8 cellular contexts compared by ENCODE assay signal in genomic region chr17:82019905-82020873, GRCh38. TPM values are rescaled to one million over a fixed set of nuclear protein-coding genes. Genes with fewer than 3 reads are reported as not detected.
DNase-seq lines count a peak whose midpoint lies in the region; TF ChIP-seq lines count a peak whose summit lies in the region.

No MANE protein-coding gene starts in this region.

- no peak overlapping the region for H3K4me2 ChIP-seq in neuronal stem cell (ENCODE audit: insufficient read depth, low read length, poor library complexity, severe bottlenecking)

- CTCF ChIA-PET in activated CD4-positive, alpha-beta memory T cell treated with anti-CD3 and anti-CD28 coated beads, Interleukin-2, amount 10 ng/mL, durations not matched to agents 7 days and 5 days (lab: Charles Lee) = interaction anchor here (0.5 to 4.3 kb wide), 22 partner anchors 10 to 385 kb away, joined by 3 to 73 read pairs (median 3); partner anchors contain the start of genes ARL16, ASPSCR1, DCXR and HGS

- peaks cover 7% of the 10 kb centered on the region for H3K36me3 Mint-ChIP-seq in activated CD4-positive, alpha-beta memory T cell treated with anti-CD3 and anti-CD28 coated beads, Interleukin-2, amount 10 ng/mL, durations not matched to agents 7 days and 5 days (ENCODE audit: low read depth)
- H3K36me3 Mint-ChIP-seq in endodermal cell (ENCODE audit: low read depth) = peaks cover 8% of the 10 kb centered on the region

- H3K9ac ChIP-seq in endodermal cell (ENCODE audit: extremely low read depth, low read length, poor library complexity, severe bottlenecking) (no peak overlapping the region), neuronal stem cell (ENCODE audit: low read depth, low read length, poor library complexity) (peak overlapping the region; percentile 77)

- H3K27me3 ChIP-seq in endodermal cell (ENCODE audit: control insufficient read depth, insufficient read depth, low read length, poor library complexity, severe bottlenecking) (no peaks in the 10 kb centered on the region), neuronal stem cell (ENCODE audit: control insufficient read depth in 3 of 3, insufficient read depth in 3 of 3, low read depth in 1 of 3, low read length in 3 of 3) (no peaks in the 10 kb centered on the region)

- H3K9me3 ChIP-seq in endodermal cell (ENCODE audit: control insufficient read depth, low read length) = no peaks in the 10 kb centered on the region
- no peaks in the 10 kb centered on the region for H3K9me3 ChIP-seq in neuronal stem cell (replicated peaks in 1 of 2; ENCODE audit: control insufficient read depth in 2 of 2, insufficient read depth in 1 of 2, low read depth in 1 of 2, low read length in 2 of 2)

- WGBS in endodermal cell (ENCODE audit: insufficient coverage in 1 of 2, insufficient read length in 1 of 2), 2 experiments = 71% methylated on average over 13 to 33 of the region's 33 CpGs
- no CpG with 5 or more reads among the region's 33 CpGs for WGBS in neuronal stem cell (ENCODE audit: extremely low coverage in 2 of 2, insufficient read length in 2 of 2, insufficient replicate concordance in 1 of 2), 2 donors

- H3K4me1 ChIP-seq in endodermal cell (ENCODE audit: control insufficient read depth, insufficient read depth, low read length) (peaks cover 4% of the 10 kb centered on the region), neuronal stem cell (ENCODE audit: control insufficient read depth in 2 of 2, insufficient read depth in 1 of 2, low read depth in 1 of 2, low read length in 2 of 2) (peaks cover 9 to 19% of the 10 kb centered on the region in 2 donors)

- TF ChIP-seq CTCF in endodermal cell (conservative IDR thresholded peaks at IDR 0.05) = peak; percentile 93

- H3K4ac ChIP-seq in neuronal stem cell (ENCODE audit: low read length) = no peak overlapping the region

- H3K79me1 ChIP-seq in neuronal stem cell (ENCODE audit: low read depth, low read length) = peaks cover 27% of the 10 kb centered on the region

- no peak overlapping the region for H2BK120ac ChIP-seq in neuronal stem cell (ENCODE audit: low read depth, low read length)

- H3K4me3 Mint-ChIP-seq in activated CD4-positive, alpha-beta memory T cell treated with anti-CD3 and anti-CD28 coated beads, Interleukin-2, amount 10 ng/mL, durations not matched to agents 7 days and 5 days = no peak overlapping the region
- no peak overlapping the region for H3K4me3 Mint-ChIP-seq in endodermal cell

- H3K4me3 ChIP-seq in endodermal cell (ENCODE audit: low read length) = no peak overlapping the region
- H3K4me3 ChIP-seq in neuronal stem cell (ENCODE audit: low read length in 2 of 2) = peak overlapping the region in 1 of 2 donors; percentile 9

- H3K27ac Mint-ChIP-seq in activated CD4-positive, alpha-beta memory T cell treated with anti-CD3 and anti-CD28 coated beads, Interleukin-2, amount 10 ng/mL, durations not matched to agents 7 days and 5 days = no peak overlapping the region
- no peak overlapping the region for H3K27ac Mint-ChIP-seq in endodermal cell

- H2AK5ac ChIP-seq in neuronal stem cell (ENCODE audit: low read depth, low read length) = peak overlapping the region; percentile 88

- peak overlapping the region; percentile 9 for H2BK15ac ChIP-seq in neuronal stem cell (ENCODE audit: low read length)

- H4K8ac ChIP-seq in neuronal stem cell (ENCODE audit: low read depth, low read length) = no peak overlapping the region

- no peaks in the 10 kb centered on the region for H3K9me3 Mint-ChIP-seq in activated CD4-positive, alpha-beta memory T cell treated with anti-CD3 and anti-CD28 coated beads, Interleukin-2, amount 10 ng/mL, durations not matched to agents 7 days and 5 days
- no peaks in the 10 kb centered on the region for H3K9me3 Mint-ChIP-seq in endodermal cell

- peak overlapping the region; percentile 84 for H2BK5ac ChIP-seq in neuronal stem cell (ENCODE audit: low read length)

- H2BK12ac ChIP-seq in neuronal stem cell (ENCODE audit: low read length) = no peak overlapping the region

- no peak overlapping the region for H3K14ac ChIP-seq in neuronal stem cell (ENCODE audit: low read length)

- H3K36me3 ChIP-seq in endodermal cell (ENCODE audit: control insufficient read depth, insufficient read depth, low read length) (peaks cover 7% of the 10 kb centered on the region), neuronal stem cell (replicated peaks in 1 of 2; ENCODE audit: control insufficient read depth in 2 of 2, insufficient read depth in 2 of 2, low read length in 2 of 2) (peaks cover 5 to 30% of the 10 kb centered on the region in 2 donors)

- DNase-seq in DMS153 treated with DMSO at 0.1 percent for 48 hours (lab: John Stamatoyannopoulos, UW; ENCODE audit: unreplicated experiment) = peak; percentile 15
- no peak for DNase-seq in DMS153 (lab: John Stamatoyannopoulos, UW)
- DNase-seq in NCI-H526 treated with DMSO at 0.1 percent for 48 hours (lab: John Stamatoyannopoulos, UW) = peak; percentile 29
- peak; percentile 73 for DNase-seq in activated CD4-positive, alpha-beta memory T cell treated with anti-CD3 and anti-CD28 coated beads, Interleukin-2, amount 10 ng/mL, durations not matched to agents 7 days and 5 days
- DNase-seq in endodermal cell = peak; percentile 97
- peak; percentile 56 for DNase-seq in neuronal stem cell (ENCODE audit: low spot score)
- DNase-seq in hippocampal formation (lab: John Stamatoyannopoulos, UW) = no peak
- no peak for DNase-seq in H4 (ENCODE audit: low spot score)

- H3K18ac ChIP-seq in neuronal stem cell (ENCODE audit: low read length) = peak overlapping the region; percentile 44

- POLR2A ChIA-PET in activated CD4-positive, alpha-beta memory T cell treated with anti-CD3 and anti-CD28 coated beads, Interleukin-2, amount 10 ng/mL, durations not matched to agents 7 days and 5 days (lab: Charles Lee) = interaction anchor here (0.6 to 5.1 kb wide), 6 partner anchors 10 to 317 kb away, joined by 3 to 41 read pairs (median 10); partner anchors contain the start of genes DCXR, MRPL12, NOTUM and RAC3

- no peak overlapping the region for H3K27ac ChIP-seq in endodermal cell (ENCODE audit: low read depth, low read length)
- peak overlapping the region; percentile 22 for H3K27ac ChIP-seq in neuronal stem cell (replicated peaks; ENCODE audit: low read length)

- H3K27me3 Mint-ChIP-seq in activated CD4-positive, alpha-beta memory T cell treated with anti-CD3 and anti-CD28 coated beads, Interleukin-2, amount 10 ng/mL, durations not matched to agents 7 days and 5 days = no peaks in the 10 kb centered on the region
- no peaks in the 10 kb centered on the region for H3K27me3 Mint-ChIP-seq in endodermal cell (ENCODE audit: insufficient read depth)

- H2AFZ ChIP-seq in neuronal stem cell (ENCODE audit: low read length) = no peak overlapping the region

- no peak overlapping the region for H4K91ac ChIP-seq in neuronal stem cell (ENCODE audit: low read depth, low read length, poor library complexity)

- H3K4me1 Mint-ChIP-seq in activated CD4-positive, alpha-beta memory T cell treated with anti-CD3 and anti-CD28 coated beads, Interleukin-2, amount 10 ng/mL, durations not matched to agents 7 days and 5 days = peaks cover 28% of the 10 kb centered on the region
- H3K4me1 Mint-ChIP-seq in endodermal cell = peaks cover 10% of the 10 kb centered on the region

- H3K23ac ChIP-seq in neuronal stem cell (ENCODE audit: low read depth, low read length, poor library complexity) = no peak overlapping the region

RNA-seq across cellular contexts. Expression of gene CENPX, which starts 2.5 kb away (rescaled TPM):
- total RNA-seq in activated CD4-positive, alpha-beta memory T cell treated with anti-CD3 and anti-CD28 coated beads, Interleukin-2, amount 10 ng/mL, durations not matched to agents 7 days and 5 days = 10 to 100 TPM; 52.7 to 54.7 TPM
- total RNA-seq in endodermal cell = 10 to 100 TPM; 80.0 to 85.0 TPM
- polyA plus RNA-seq in endodermal cell (2013, experiment 1 of 2) = 62.5 TPM
- polyA plus RNA-seq in endodermal cell (2013, experiment 2 of 2) = 61.5 TPM
- 45.1 TPM for polyA plus RNA-seq in neuronal stem cell (2013, experiment 1 of 2)
- polyA plus RNA-seq in neuronal stem cell (2013, experiment 2 of 2) = 45.1 TPM
- total RNA-seq in H4 (2014; rRNA removed; shearing (Covaris generic)) = 86.2 and 88.7 TPM in 2 replicates

RNA-seq across cellular contexts. Expression of gene LRRC45, which starts 2.9 kb away (rescaled TPM):
- 10 to 100 TPM; 34.8 to 35.5 TPM for total RNA-seq in activated CD4-positive, alpha-beta memory T cell treated with anti-CD3 and anti-CD28 coated beads, Interleukin-2, amount 10 ng/mL, durations not matched to agents 7 days and 5 days
- total RNA-seq in endodermal cell = 10 to 100 TPM; 35.1 to 38.9 TPM
- 22.3 TPM for polyA plus RNA-seq in endodermal cell (2013, experiment 1 of 2)
- 20.1 TPM for polyA plus RNA-seq in endodermal cell (2013, experiment 2 of 2)
- polyA plus RNA-seq in neuronal stem cell (2013, experiment 1 of 2) = 13.2 TPM
- 12.5 TPM for polyA plus RNA-seq in neuronal stem cell (2013, experiment 2 of 2)
- 7.3 and 11.3 TPM in 2 replicates for total RNA-seq in H4 (2014; rRNA removed; shearing (Covaris generic))

RNA-seq across cellular contexts. Expression of gene RAC3, which starts 11.3 kb away (rescaled TPM):
- 1 to 10 TPM; 7.9 to 8.1 TPM for total RNA-seq in activated CD4-positive, alpha-beta memory T cell treated with anti-CD3 and anti-CD28 coated beads, Interleukin-2, amount 10 ng/mL, durations not matched to agents 7 days and 5 days
- total RNA-seq in endodermal cell = 10 to 100 TPM; 45.7 to 53.9 TPM
- polyA plus RNA-seq in endodermal cell (2013, experiment 1 of 2) = 58.8 TPM
- 53.5 TPM for polyA plus RNA-seq in endodermal cell (2013, experiment 2 of 2)
- polyA plus RNA-seq in neuronal stem cell (2013, experiment 1 of 2) = 61.3 TPM
- 55.7 TPM for polyA plus RNA-seq in neuronal stem cell (2013, experiment 2 of 2)
- total RNA-seq in H4 (2014; rRNA removed; shearing (Covaris generic)) = 15.1 and 21.6 TPM in 2 replicates

RNA-seq across cellular contexts. Expression of gene DCXR, which starts 17.3 kb away (rescaled TPM):
- total RNA-seq in activated CD4-positive, alpha-beta memory T cell treated with anti-CD3 and anti-CD28 coated beads, Interleukin-2, amount 10 ng/mL, durations not matched to agents 7 days and 5 days = 10 to 100 TPM; 93.9 to 95.2 TPM
- 10 to 100 TPM; 73.8 to 83.6 TPM for total RNA-seq in endodermal cell
- polyA plus RNA-seq in endodermal cell (2013, experiment 1 of 2) = 84.8 TPM
- 72.9 TPM for polyA plus RNA-seq in endodermal cell (2013, experiment 2 of 2)
- 72.9 TPM for polyA plus RNA-seq in neuronal stem cell (2013, experiment 1 of 2)
- polyA plus RNA-seq in neuronal stem cell (2013, experiment 2 of 2) = 72.2 TPM
- total RNA-seq in H4 (2014; rRNA removed; shearing (Covaris generic)) = 99.5 and 107 TPM in 2 replicates

RNA-seq across cellular contexts. Expression of gene RFNG, which starts 31.4 kb away (rescaled TPM):
- total RNA-seq in activated CD4-positive, alpha-beta memory T cell treated with anti-CD3 and anti-CD28 coated beads, Interleukin-2, amount 10 ng/mL, durations not matched to agents 7 days and 5 days = 10 to 100 TPM; 26.3 to 28.4 TPM
- total RNA-seq in endodermal cell = 10 to 100 TPM; 46.3 to 54.5 TPM
- 44.6 TPM for polyA plus RNA-seq in endodermal cell (2013, experiment 1 of 2)
- 43.4 TPM for polyA plus RNA-seq in endodermal cell (2013, experiment 2 of 2)
- 25.7 TPM for polyA plus RNA-seq in neuronal stem cell (2013, experiment 1 of 2)
- polyA plus RNA-seq in neuronal stem cell (2013, experiment 2 of 2) = 26.2 TPM
- 9.1 and 9.9 TPM in 2 replicates for total RNA-seq in H4 (2014; rRNA removed; shearing (Covaris generic))

Comparison
In these comparisons a context has a peak if more than half of its experiments do, and no peak if none do; other contexts are left out.
1. DNase-seq: peak in DMS153 treated with DMSO at 0.1 percent for 48 hours (single experiment), NCI-H526 treated with DMSO at 0.1 percent for 48 hours (single experiment), activated CD4-positive, alpha-beta memory T cell treated with anti-CD3 and anti-CD28 coated beads, Interleukin-2, amount 10 ng/mL, durations not matched to agents 7 days and 5 days (single experiment), endodermal cell (single experiment) and neuronal stem cell (single experiment); none in DMS153 (single experiment), hippocampal formation (0 of 2) and H4 (single experiment).